Comparison of ENCODE assay signal across 18 cellular contexts in genomic region chr7:156218544-156219306, GRCh38.
DNase-seq lines count a peak whose midpoint lies in the region; ATAC-seq, FAIRE-seq and TF ChIP-seq lines count a peak whose summit lies in the region.
"Had no signal": no experiment of that assay in that cellular context is flagged by ENCODE, and none has a peak within 500 bp of the region (broad histone marks: within the 10 kb centered on the region; RNA-seq: fewer than 3 reads in every experiment).

No MANE protein-coding gene starts in this region.

- DNase-seq in right atrium auricular region (ENCODE audit: low spot score), result peak; percentile 11
- no peak for DNase-seq in Right ventricle myocardium inferior (ENCODE audit: missing footprints)
- DNase-seq in GM12878 (ENCODE audit: low read depth, low spot score), result no peak
- peak; percentile 35 for DNase-seq in islet precursor cell
- peak; percentile 8 for DNase-seq in ureter (ENCODE audit: low spot score)
- no peak for DNase-seq in progenitor cell of endocrine pancreas (ENCODE audit: low spot score, unreplicated experiment)
- DNase-seq: ACHN; C1 segment of cervical spinal cord; CD4-positive, alpha-beta memory T cell; DMS79; HFFc6 had no signal

- H3K4me1 ChIP-seq in right atrium auricular region (no peaks in the 10 kb centered on the region), GM12878 (ENCODE audit: control insufficient read depth, insufficient read depth, low read length) (no peaks in the 10 kb centered on the region)
- H3K4me1 ChIP-seq: HAP-1 had no signal

- no peaks in the 10 kb centered on the region for H3K4me1 Mint-ChIP-seq in progenitor cell of endocrine pancreas (ENCODE audit: low read depth)
- H3K4me1 Mint-ChIP-seq: B cell; CD4-positive, alpha-beta memory T cell had no signal

- SMC1A ChIA-PET in GM12878 (lab: Charles Lee; ENCODE audit: uncharacterized antibody, unreplicated experiment), result interaction anchor here (0.6 kb wide), 1 partner anchor 49 kb away, joined by 3 read pairs; no protein-coding TSS in a partner anchor

- CTCF ChIA-PET in GM12878 (lab: Yijun Ruan, JAX), result interaction anchor here (0.6 to 0.7 kb wide), 2 partner anchors 55 to 81 kb away, joined by 3 read pairs; no protein-coding TSS in a partner anchor

- no peaks in the 10 kb centered on the region for H4K20me1 ChIP-seq in GM12878 (ENCODE audit: control insufficient read depth, insufficient read depth)

- H3K36me3 ChIP-seq in right atrium auricular region (no peaks in the 10 kb centered on the region), GM12878 (ENCODE audit: control insufficient read depth in 2 of 2, insufficient read depth in 2 of 2, low read length in 1 of 2) (no peaks in the 10 kb centered on the region)
- H3K36me3 ChIP-seq: HAP-1 had no signal

- in situ Hi-C loops in GM12878 (cut with MboI), result no loop called here

- H3K9me3 ChIP-seq in right atrium auricular region (no peaks in the 10 kb centered on the region), GM12878 (replicated peaks; ENCODE audit: control insufficient read depth, insufficient read depth, low read length) (no peaks in the 10 kb centered on the region)
- H3K9me3 ChIP-seq: HAP-1 had no signal

- no peak overlapping the region for H3K27ac Mint-ChIP-seq in progenitor cell of endocrine pancreas
- H3K27ac Mint-ChIP-seq: B cell; CD4-positive, alpha-beta memory T cell; HFFc6 had no signal

- H3K27me3 Mint-ChIP-seq in progenitor cell of endocrine pancreas, result peaks cover 42% of the 10 kb centered on the region

- POLR2A ChIA-PET in GM12878 (lab: Charles Lee), result no interaction called here

- H3K36me3 Mint-ChIP-seq in progenitor cell of endocrine pancreas (ENCODE audit: insufficient read depth), result no peaks in the 10 kb centered on the region
- H3K36me3 Mint-ChIP-seq: CD4-positive, alpha-beta memory T cell had no signal

- no peak overlapping the region for H3K4me2 ChIP-seq in GM12878 (ENCODE audit: control insufficient read depth, insufficient read depth)

- intact Hi-C loops in Right ventricle myocardium inferior (cut with DNase I) (no loop called here), GM12878 (cut with micrococcal nuclease; ENCODE audit: unreplicated experiment) (no loop called here)

- TF ChIP-seq CTCF in right atrium auricular region (IDR thresholded peaks at IDR 0.05), result no peak
- no peak for TF ChIP-seq CTCF in GM12878 (IDR thresholded peaks at IDR 0.05 in 2 of 3, conservative IDR thresholded peaks at IDR 0.05 in 1 of 3; ENCODE audit: control insufficient read depth in 2 of 3, extremely low read depth in 1 of 3, insufficient read depth in 1 of 3, low read depth in 3 of 3, low read length in 3 of 3)
- no peak for TF ChIP-seq CTCF in progenitor cell of endocrine pancreas (IDR thresholded peaks at IDR 0.05; ENCODE audit: unreplicated experiment)

- H3K27me3 ChIP-seq in right atrium auricular region, result no peaks in the 10 kb centered on the region
- peaks cover 0 to 2% of the 10 kb centered on the region in 2 experiments; a peak in 2 of 4 replicates for H3K27me3 ChIP-seq in GM12878 (replicated peaks in 1 of 2; ENCODE audit: control insufficient read depth in 2 of 2, insufficient read depth in 2 of 2, low read length in 1 of 2)

- no peak overlapping the region for H2AFZ ChIP-seq in GM12878 (ENCODE audit: control insufficient read depth, low read depth, low read length)

- no peak overlapping the region for H3K27ac ChIP-seq in right atrium auricular region
- H3K27ac ChIP-seq in GM12878 (ENCODE audit: control insufficient read depth, insufficient read depth), result no peak overlapping the region

- FAIRE-seq in GM12878 (lab: Jason Lieb, UNC), result no peak
- FAIRE-seq: GM12891, H1, HTR-8/SVneo had no signal

- 23% methylated on average over 13 of the region's 13 CpGs for WGBS in GM12878 (ENCODE audit: insufficient coverage, insufficient replicate concordance, low lambda C conversion rate, missing lambda C conversion rate)

- TF ChIP-seq RAD21 in GM12878 (IDR thresholded peaks at IDR 0.05; ENCODE audit: insufficient read depth, low read depth, low read length), result no peak

- no peak for TF ChIP-seq EP300 in GM12878 (IDR thresholded peaks at IDR 0.05; ENCODE audit: borderline replicate concordance in 1 of 2, control insufficient read depth in 1 of 2, low read depth in 2 of 2, low read length in 2 of 2)

- H3K4me3 Mint-ChIP-seq in progenitor cell of endocrine pancreas (ENCODE audit: low read depth), result no peak overlapping the region
- H3K4me3 Mint-ChIP-seq: B cell; CD4-positive, alpha-beta memory T cell; HFFc6 had no signal

- no peaks in the 10 kb centered on the region for H3K79me2 ChIP-seq in GM12878 (ENCODE audit: control insufficient read depth, insufficient read depth, low read length)

- H3K9me3 Mint-ChIP-seq in progenitor cell of endocrine pancreas (ENCODE audit: low read depth), result no peaks in the 10 kb centered on the region
- H3K9me3 Mint-ChIP-seq: CD4-positive, alpha-beta memory T cell had no signal

- BruUV-seq in GM12878 (replicated peaks; lab: Mats Ljungman, UMichigan), result no TSS peak

- no peak overlapping the region for H3K9ac ChIP-seq in GM12878 (ENCODE audit: control insufficient read depth, insufficient read depth, low read length)

- no peak for ATAC-seq in Right ventricle myocardium inferior
- ATAC-seq in GM12878, result peak; percentile 35
- no peak for ATAC-seq in GM18909 (IDR thresholded peaks at IDR 0.05; ENCODE audit: poor library complexity, unreplicated experiment)
- ATAC-seq in HG03139 (IDR thresholded peaks at IDR 0.05; ENCODE audit: unreplicated experiment), result no peak

- H3K4me3 ChIP-seq in right atrium auricular region, result no peak overlapping the region
- no peak overlapping the region for H3K4me3 ChIP-seq in GM12878
- H3K4me3 ChIP-seq: HAP-1 had no signal

- TF ChIP-seq POLR2A in GM12878 (IDR thresholded peaks at IDR 0.05; ENCODE audit: low read depth, low read length), result no peak

- RAD21 ChIA-PET in GM12878 (lab: Charles Lee; ENCODE audit: unreplicated experiment), result no interaction called here

TF ChIP-seq in GM12878, 131 proteins besides CTCF, POLR2A, EP300 and RAD21:
- TF ChIP-seq NKRF (conservative IDR thresholded peaks at IDR 0.05) (no peak), PKNOX1 (IDR thresholded peaks at IDR 0.05) (peak; percentile 36; the same call in 1 of the 2 replicates)

Comparison
In these comparisons a context has a peak if more than half of its experiments do, and no peak if none do; other contexts are left out.
1. DNase-seq: peak in right atrium auricular region (single experiment), islet precursor cell (single experiment) and ureter (single experiment); none in Right ventricle myocardium inferior (single experiment), GM12878 (single experiment) and progenitor cell of endocrine pancreas (single experiment).